24 cellular contexts compared by ENCODE assay signal in genomic region chr5:173657745-173658422, GRCh38.
"Had no signal": no experiment of that assay in that cellular context is flagged by ENCODE, and none has a peak within 500 bp of the region (broad histone marks: within the 10 kb centered on the region; RNA-seq: fewer than 3 reads in every experiment).

No MANE protein-coding gene starts in this region.

- H3K27me3 ChIP-seq: pancreas, suprapubic skin, tibial artery, upper lobe of right lung had no signal

- H3K9me3 Mint-ChIP-seq: natural killer cell; stimulated activated naive CD8-positive, alpha-beta T cell treated with anti-CD3 and anti-CD28 coated beads, Interleukin-15, Interleukin-2, amounts not matched to agents 100 ng/mL and 50 ng/mL, for 24 hours had no signal

- H3K9me3 ChIP-seq: pancreas, suprapubic skin, thoracic aorta, upper lobe of right lung had no signal

- H3K4me3 Mint-ChIP-seq: mesothelial cell of epicardium; natural killer cell; stimulated activated effector memory CD8-positive, alpha-beta T cell treated with anti-CD3 and anti-CD28 coated beads, Interleukin-12 subunit alpha, Interleukin-12 subunit beta, amount 100 ng/mL, for 72 hours; stimulated activated naive CD8-positive, alpha-beta T cell treated with anti-CD3 and anti-CD28 coated beads, Interleukin-15, Interleukin-2, amounts not matched to agents 100 ng/mL and 50 ng/mL, for 24 hours had no signal

- H3K36me3 ChIP-seq: left ventricle myocardium inferior, pancreas, spleen, suprapubic skin, thoracic aorta, tibial artery, upper lobe of right lung had no signal

- H3K4me3 ChIP-seq: left ventricle myocardium inferior, lung, pancreas, spleen, suprapubic skin, thoracic aorta, tibial artery, upper lobe of right lung had no signal

- DNase-seq: hippocampal formation; left ventricle myocardium inferior; mesendoderm; naive B cell; natural killer cell; nucleus accumbens; pancreas; right cardiac atrium; small intestine; spleen; stimulated activated CD4-positive, alpha-beta T cell treated with anti-CD3 and anti-CD28 coated beads, Interleukin-4, amount 100 ng/mL, for 24 hours; stimulated activated naive CD4-positive, alpha-beta T cell; tibial artery; trophoblast cell; upper lobe of right lung had no signal

- H3K36me3 Mint-ChIP-seq: mesothelial cell of epicardium; natural killer cell; stimulated activated effector memory CD8-positive, alpha-beta T cell treated with anti-CD3 and anti-CD28 coated beads, Interleukin-12 subunit alpha, Interleukin-12 subunit beta, amount 100 ng/mL, for 72 hours had no signal

- ATAC-seq: natural killer cell; pancreas; right cardiac atrium; sciatic nerve; stimulated activated effector memory CD8-positive, alpha-beta T cell treated with anti-CD3 and anti-CD28 coated beads, Interleukin-12 subunit alpha, Interleukin-12 subunit beta, amount 100 ng/mL, for 72 hours; upper lobe of right lung had no signal

- FAIRE-seq: islet of Langerhans, pancreas, small intestine, urothelium cell line had no signal

- H3K27ac Mint-ChIP-seq: mesothelial cell of epicardium; natural killer cell; stimulated activated effector memory CD8-positive, alpha-beta T cell treated with anti-CD3 and anti-CD28 coated beads, Interleukin-12 subunit alpha, Interleukin-12 subunit beta, amount 100 ng/mL, for 72 hours; stimulated activated naive CD8-positive, alpha-beta T cell treated with anti-CD3 and anti-CD28 coated beads, Interleukin-15, Interleukin-2, amounts not matched to agents 100 ng/mL and 50 ng/mL, for 24 hours had no signal

- H3K4me1 ChIP-seq: left ventricle myocardium inferior, pancreas, spleen, suprapubic skin, tibial artery, upper lobe of right lung had no signal

- H3K4me1 Mint-ChIP-seq: mesothelial cell of epicardium; natural killer cell; stimulated activated effector memory CD8-positive, alpha-beta T cell treated with anti-CD3 and anti-CD28 coated beads, Interleukin-12 subunit alpha, Interleukin-12 subunit beta, amount 100 ng/mL, for 72 hours had no signal

- H3K27ac ChIP-seq: left ventricle myocardium inferior, pancreas, spleen, suprapubic skin, thoracic aorta, tibial artery, upper lobe of right lung had no signal
